Comparison of ENCODE assay signal across 8 cellular contexts in the genomic region with DNA sequence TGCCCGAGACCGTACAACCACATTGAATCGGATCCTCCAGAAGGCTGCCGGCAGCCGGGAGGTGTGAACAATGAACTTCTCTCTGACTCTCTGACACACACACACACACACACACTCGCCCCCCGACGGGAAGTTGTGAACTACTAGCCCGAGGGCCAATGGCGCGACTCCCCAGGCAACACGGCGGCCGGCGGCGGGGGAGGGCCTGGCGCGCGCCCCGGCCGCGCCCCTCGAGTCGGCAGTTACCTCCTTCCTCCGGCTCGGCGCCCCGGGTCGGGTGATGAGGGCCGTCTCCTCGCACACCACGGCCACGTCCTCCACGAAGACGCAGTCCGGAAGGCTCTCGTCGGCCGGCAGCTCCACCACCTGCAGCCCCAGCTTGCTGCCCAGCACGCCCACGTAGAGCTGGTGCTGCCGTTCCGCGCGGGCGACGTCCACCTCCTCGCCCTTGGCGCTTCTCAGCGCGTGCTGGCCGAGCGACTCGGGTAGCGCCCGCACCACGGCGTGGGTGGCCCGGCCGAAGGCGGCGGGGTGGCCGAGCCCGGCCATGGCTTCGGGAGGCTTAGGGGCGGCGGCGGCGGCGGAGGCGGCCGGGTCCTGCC. TPM values are rescaled to one million over a fixed set of nuclear protein-coding genes. Genes with fewer than 3 reads are reported as not detected.
DNase-seq lines count a peak whose midpoint lies in the region; ATAC-seq and TF ChIP-seq lines count a peak whose summit lies in the region.

No MANE protein-coding gene starts in this region.

- no peaks in the 10 kb centered on the region for H3K36me3 ChIP-seq in colonic mucosa

- H3K4me3 Mint-ChIP-seq in IgD-negative memory B cell: peak overlapping the region; percentile 33 to 84 (median 80)

- ATAC-seq in GM21423 (IDR thresholded peaks at IDR 0.05; ENCODE audit: unreplicated experiment): peak; percentile 48

- H3K36me3 Mint-ChIP-seq in IgD-negative memory B cell: peaks cover 2% of the 10 kb centered on the region

- peaks cover 0 to 3% (median 2%) of the 10 kb centered on the region in 3 donors for H3K9me3 Mint-ChIP-seq in IgD-negative memory B cell

- H3K27ac ChIP-seq in colonic mucosa: peak overlapping the region; percentile 90
- peak overlapping the region; percentile 75 for H3K27ac ChIP-seq in layer of hippocampus (ENCODE audit: low read depth, low read length)

- H3K27ac Mint-ChIP-seq in IgD-negative memory B cell: no peak overlapping the region

- intact Hi-C loops in colonic mucosa (cut with DNase I): loop anchor here (5.0 to 10.0 kb wide), 2 partner anchors 60 to 122 kb away; no protein-coding TSS in a partner anchor

- peaks cover 9% of the 10 kb centered on the region for H3K4me1 ChIP-seq in colonic mucosa

- no peaks in the 10 kb centered on the region for H3K9me3 ChIP-seq in colonic mucosa

- peak overlapping the region; percentile 85 to 98 for H3K9ac ChIP-seq in colonic mucosa (ENCODE audit: low read depth in 2 of 2, low read length in 2 of 2)

- no peaks in the 10 kb centered on the region for H3K27me3 ChIP-seq in colonic mucosa
- no peaks in the 10 kb centered on the region for H3K27me3 ChIP-seq in layer of hippocampus (ENCODE audit: control insufficient read depth, insufficient read depth, low read length)

- DNase-seq in DMS53 treated with DMSO at 0.1 percent for 48 hours (lab: John Stamatoyannopoulos, UW; ENCODE audit: unreplicated experiment): peak; percentile 56
- peak; percentile 34 for DNase-seq in SKM-1 (lab: John Stamatoyannopoulos, UW; ENCODE audit: unreplicated experiment)
- peak; percentile 80 for DNase-seq in colonic mucosa
- peak; percentile 44 for DNase-seq in stimulated activated CD4-positive, alpha-beta T cell treated with anti-CD3 and anti-CD28 coated beads, Interleukin-15, amount 100 ng/mL, for 24 hours
- DNase-seq in epidermal melanocyte (ENCODE audit: insufficient read length, low spot score): no peak

- peaks cover 0 to 6% (median 5%) of the 10 kb centered on the region in 3 donors for H3K4me1 Mint-ChIP-seq in IgD-negative memory B cell

- peak overlapping the region; percentile 62 for H3K4me3 ChIP-seq in colonic mucosa

- no peak for TF ChIP-seq CTCF in colonic mucosa (IDR thresholded peaks at IDR 0.05)

- H3K27me3 Mint-ChIP-seq in IgD-negative memory B cell: peaks cover 39% of the 10 kb centered on the region

RNA-seq across cellular contexts. Expression of gene DDAH1, which starts 0.4 kb away (rescaled TPM):
- polyA plus RNA-seq in IgD-negative memory B cell: 0.19 TPM
- total RNA-seq in colonic mucosa: 100 to 1,000 TPM; 130 to 144 TPM
